1 cellular context compared by ENCODE assay signal in the genomic region with DNA sequence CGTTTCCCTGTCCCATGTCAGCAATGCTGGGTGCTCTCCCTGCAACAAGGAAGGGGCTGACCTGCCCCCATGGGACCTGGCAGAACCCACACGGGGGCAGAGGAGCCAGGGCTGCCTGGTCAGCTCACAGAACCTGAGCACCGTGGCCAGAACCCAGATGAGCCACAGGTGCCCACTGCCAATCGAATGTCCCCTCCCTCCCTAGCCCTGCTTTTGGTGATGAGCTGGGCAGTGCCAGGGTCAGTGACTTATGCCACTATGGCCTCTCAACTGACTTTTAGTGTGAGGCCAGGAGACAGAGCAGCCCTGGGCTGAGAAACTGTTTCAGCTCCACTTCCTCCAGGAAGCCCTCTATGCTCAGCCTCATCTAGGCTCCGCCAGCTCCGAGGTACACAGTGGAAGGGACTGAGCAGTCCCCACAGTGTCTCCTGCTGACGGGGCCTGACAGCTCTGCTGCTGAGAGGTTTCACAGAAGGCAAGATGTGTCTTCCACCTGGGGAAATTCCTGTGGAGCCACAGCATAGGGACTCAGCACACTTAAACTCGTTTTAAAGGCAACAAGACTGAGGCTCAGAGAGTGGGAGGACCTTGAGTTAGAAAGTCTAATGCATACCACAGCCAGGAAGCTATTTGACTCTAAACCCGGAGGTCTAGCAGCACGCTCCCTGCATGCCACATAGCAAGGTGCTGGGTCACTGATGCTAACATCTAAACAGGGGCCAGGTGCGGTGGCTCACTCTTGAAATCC.
TF ChIP-seq lines count a peak whose summit lies in the region.

No MANE protein-coding gene starts in this region.

TF ChIP-seq in WTC11, 78 proteins besides CTCF, POLR2A, EP300 and RAD21 (continued from another document):
- TF ChIP-seq ZBTB21 (CRISPR knock-in tag; IDR thresholded peaks at IDR 0.05; ENCODE audit: borderline replicate concordance) (no peak), ZNF121 (CRISPR knock-in tag; IDR thresholded peaks at IDR 0.05) (no peak), ZNF532 (CRISPR knock-in tag; IDR thresholded peaks at IDR 0.05; ENCODE audit: borderline replicate concordance) (no peak)
